In the genomic region with DNA sequence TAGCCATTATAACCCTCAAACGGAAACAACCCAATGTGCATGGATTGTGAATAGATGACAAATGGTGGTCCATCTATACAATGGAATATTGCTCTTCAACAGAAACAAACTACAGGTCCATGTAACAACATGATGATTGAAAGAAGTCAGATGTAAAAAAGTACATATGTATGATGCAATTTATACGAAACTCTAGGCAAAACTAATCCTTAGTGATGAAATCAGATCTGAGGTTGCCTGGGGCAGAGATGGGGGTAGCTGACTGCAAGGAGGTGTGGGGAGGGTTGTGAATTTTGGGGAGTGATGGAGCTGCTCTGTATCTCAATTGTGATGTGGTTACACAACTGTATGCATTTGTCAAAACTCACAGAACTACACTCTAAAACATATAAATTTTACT, we compare ENCODE assay signal across 2 cellular contexts.
A peak's percentile ranks its signal among the peaks of the same experiment; 100 is the strongest.
TF ChIP-seq lines count a peak whose summit lies in the region.
"Not testable (repeated sequence)": the region's sequence is repeated elsewhere in the genome, so short reads cannot be mapped to it uniquely, and the experiment has no call there.

No MANE protein-coding gene starts in this region.

TF ChIP-seq in IMR-90, 13 proteins besides CTCF, POLR2A, EP300 and RAD21:
- peak; percentile 37 for TF ChIP-seq CEBPB (IDR thresholded peaks at IDR 0.05; ENCODE audit: low read depth, low read length)

TF ChIP-seq in HepG2, 621 proteins besides CTCF, POLR2A, EP300 and RAD21:
- peak; percentile 29; the same call in 1 of the 2 replicates for TF ChIP-seq ATF7 (IDR thresholded peaks at IDR 0.05)
- TF ChIP-seq ATF7 (CRISPR knock-in tag; IDR thresholded peaks at IDR 0.05), result not testable (repeated sequence)
- TF ChIP-seq CEBPB (IDR thresholded peaks at IDR 0.05; ENCODE audit: borderline replicate concordance, low read depth, low read length), result peak; percentile 48
